ENCODE assay signal across 12 cellular contexts in the genomic region with DNA sequence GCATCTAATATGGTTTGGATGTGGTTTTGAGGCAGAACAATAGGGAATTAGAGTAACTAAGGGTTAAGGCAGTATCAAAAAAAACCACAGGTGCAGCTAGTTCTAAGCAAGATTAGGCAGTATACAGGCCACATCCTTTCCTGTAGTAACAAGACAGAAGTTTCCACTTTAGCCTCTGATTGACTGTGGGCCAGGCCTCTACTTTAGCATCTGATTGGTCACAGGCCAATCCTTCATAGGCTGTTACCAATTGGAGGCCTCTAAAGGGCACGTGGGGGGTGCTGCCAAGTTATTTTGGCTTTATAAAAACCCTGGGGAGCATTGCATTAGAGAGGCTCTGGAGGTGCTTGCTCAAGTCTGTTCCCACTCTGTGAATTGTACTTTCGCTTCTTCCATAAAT.
DNase-seq lines count a peak whose midpoint lies in the region; ATAC-seq and TF ChIP-seq lines count a peak whose summit lies in the region.
"Had no signal": no experiment of that assay in that cellular context is flagged by ENCODE, and none has a peak within 500 bp of the region (broad histone marks: within the 10 kb centered on the region; RNA-seq: fewer than 3 reads in every experiment).

No MANE protein-coding gene starts in this region.

- no peaks in the 10 kb centered on the region for H3K36me3 Mint-ChIP-seq in WTC11
- H3K36me3 Mint-ChIP-seq: naive B cell had no signal

- no peaks in the 10 kb centered on the region for H3K9me3 Mint-ChIP-seq in WTC11
- H3K9me3 Mint-ChIP-seq: endodermal cell, naive B cell had no signal

- DNase-seq in UCSD-AML1 (lab: John Stamatoyannopoulos, UW; ENCODE audit: unreplicated experiment) (peak; percentile 5), mucosa of gallbladder (ENCODE audit: low spot score) (no peak), WTC11 (ENCODE audit: low spot score) (no peak)
- DNase-seq: activated CD8-positive, alpha-beta memory T cell treated with anti-CD3 and anti-CD28 coated beads, Interleukin-2, amount 50 U/mL, for 48 hours; DMS79; endodermal cell; naive B cell; NCI-H1417 treated with DMSO at 0.1 percent for 48 hours had no signal

- H3K4me1 Mint-ChIP-seq in WTC11 = no peaks in the 10 kb centered on the region
- H3K4me1 Mint-ChIP-seq: endodermal cell, naive B cell had no signal

- POLR2A ChIA-PET in WTC11 (lab: Charles Lee) = no interaction called here

- ATAC-seq in GM18508 (IDR thresholded peaks at IDR 0.05; ENCODE audit: insufficient read depth, unreplicated experiment) (peak; percentile 72), GM21367 (IDR thresholded peaks at IDR 0.05; ENCODE audit: unreplicated experiment) (peak; percentile 60), HG02981 (IDR thresholded peaks at IDR 0.05; ENCODE audit: unreplicated experiment) (peak; percentile 73), WTC11 (no peak), HG02798 (IDR thresholded peaks at IDR 0.05; ENCODE audit: poor library complexity, unreplicated experiment) (no peak)

- no peak for TF ChIP-seq CTCF in WTC11 (IDR thresholded peaks at IDR 0.05)

- CTCF ChIA-PET in WTC11 (lab: Charles Lee) = no interaction called here

- H3K4me3 Mint-ChIP-seq in WTC11 = no peak overlapping the region
- H3K4me3 Mint-ChIP-seq: endodermal cell, naive B cell had no signal

- H3K27ac Mint-ChIP-seq in WTC11 = no peak overlapping the region
- H3K27ac Mint-ChIP-seq: endodermal cell, naive B cell had no signal

- H3K27me3 Mint-ChIP-seq in WTC11 (ENCODE audit: low read depth) = no peaks in the 10 kb centered on the region
- H3K27me3 Mint-ChIP-seq: naive B cell had no signal

TF ChIP-seq in WTC11, 78 proteins besides CTCF, POLR2A, EP300 and RAD21 (continues in another document):
- no peak for TF ChIP-seq CREB1 (CRISPR knock-in tag; IDR thresholded peaks at IDR 0.05)
- TF ChIP-seq, protein P1, sequence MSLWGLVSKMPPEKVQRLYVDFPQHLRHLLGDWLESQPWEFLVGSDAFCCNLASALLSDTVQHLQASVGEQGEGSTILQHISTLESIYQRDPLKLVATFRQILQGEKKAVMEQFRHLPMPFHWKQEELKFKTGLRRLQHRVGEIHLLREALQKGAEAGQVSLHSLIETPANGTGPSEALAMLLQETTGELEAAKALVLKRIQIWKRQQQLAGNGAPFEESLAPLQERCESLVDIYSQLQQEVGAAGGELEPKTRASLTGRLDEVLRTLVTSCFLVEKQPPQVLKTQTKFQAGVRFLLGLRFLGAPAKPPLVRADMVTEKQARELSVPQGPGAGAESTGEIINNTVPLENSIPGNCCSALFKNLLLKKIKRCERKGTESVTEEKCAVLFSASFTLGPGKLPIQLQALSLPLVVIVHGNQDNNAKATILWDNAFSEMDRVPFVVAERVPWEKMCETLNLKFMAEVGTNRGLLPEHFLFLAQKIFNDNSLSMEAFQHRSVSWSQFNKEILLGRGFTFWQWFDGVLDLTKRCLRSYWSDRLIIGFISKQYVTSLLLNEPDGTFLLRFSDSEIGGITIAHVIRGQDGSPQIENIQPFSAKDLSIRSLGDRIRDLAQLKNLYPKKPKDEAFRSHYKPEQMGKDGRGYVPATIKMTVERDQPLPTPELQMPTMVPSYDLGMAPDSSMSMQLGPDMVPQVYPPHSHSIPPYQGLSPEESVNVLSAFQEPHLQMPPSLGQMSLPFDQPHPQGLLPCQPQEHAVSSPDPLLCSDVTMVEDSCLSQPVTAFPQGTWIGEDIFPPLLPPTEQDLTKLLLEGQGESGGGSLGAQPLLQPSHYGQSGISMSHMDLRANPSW (CRISPR knock-in tag; conservative IDR thresholded peaks at IDR 0.05; ENCODE audit: low read depth) = no peak
- TF ChIP-seq SMAD3 (CRISPR knock-in tag; IDR thresholded peaks at IDR 0.05; ENCODE audit: borderline replicate concordance) = no peak
- TF ChIP-seq GABPB1 (CRISPR knock-in tag; IDR thresholded peaks at IDR 0.05) = no peak
- no peak for TF ChIP-seq NFE2L1 (CRISPR knock-in tag; IDR thresholded peaks at IDR 0.05)
- no peak for TF ChIP-seq ELF4 (CRISPR knock-in tag; IDR thresholded peaks at IDR 0.05; ENCODE audit: low read depth)
- TF ChIP-seq EMX1 (CRISPR knock-in tag; IDR thresholded peaks at IDR 0.05) = no peak
- TF ChIP-seq NFATC4 (CRISPR knock-in tag; IDR thresholded peaks at IDR 0.05) = no peak
- TF ChIP-seq, protein P2, sequence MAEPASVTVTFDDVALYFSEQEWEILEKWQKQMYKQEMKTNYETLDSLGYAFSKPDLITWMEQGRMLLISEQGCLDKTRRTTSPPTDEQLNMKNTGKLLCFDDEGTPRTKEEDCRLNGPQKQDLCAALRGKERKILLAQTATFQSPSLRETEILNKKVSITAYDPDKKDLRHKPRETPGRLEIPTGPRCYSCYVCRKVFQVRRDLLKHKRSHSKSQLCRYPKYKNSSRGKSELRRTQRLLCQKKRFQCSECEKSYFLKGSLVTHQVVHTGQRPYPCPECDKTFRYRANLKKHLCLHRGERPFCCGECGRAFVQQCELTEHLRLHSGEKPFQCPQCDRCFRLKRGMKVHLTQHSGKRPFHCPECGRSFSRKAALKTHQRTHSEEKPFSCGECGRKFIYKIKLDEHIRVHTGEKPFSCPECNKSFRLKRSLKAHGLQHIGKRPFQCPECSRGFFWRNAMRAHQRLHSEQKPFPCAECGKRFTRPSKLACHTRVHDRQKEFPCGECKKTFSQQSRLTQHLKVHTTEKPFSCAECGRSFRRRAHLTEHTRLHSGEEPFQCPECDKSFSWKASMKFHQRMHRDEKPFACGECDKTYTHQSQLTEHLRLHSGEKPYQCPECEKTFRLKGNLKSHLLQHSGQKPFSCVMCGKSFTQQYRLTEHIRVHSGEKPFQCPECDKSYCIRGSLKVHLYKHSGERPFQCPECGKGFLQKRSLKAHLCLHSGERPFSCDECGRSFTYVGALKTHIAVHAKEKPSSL (CRISPR knock-in tag; conservative IDR thresholded peaks at IDR 0.05) = no peak
- TF ChIP-seq ZNF317 (CRISPR knock-in tag; IDR thresholded peaks at IDR 0.05; ENCODE audit: borderline replicate concordance, low read depth) = no peak
- no peak for TF ChIP-seq RORB (CRISPR knock-in tag; IDR thresholded peaks at IDR 0.05)
- TF ChIP-seq, protein P3, sequence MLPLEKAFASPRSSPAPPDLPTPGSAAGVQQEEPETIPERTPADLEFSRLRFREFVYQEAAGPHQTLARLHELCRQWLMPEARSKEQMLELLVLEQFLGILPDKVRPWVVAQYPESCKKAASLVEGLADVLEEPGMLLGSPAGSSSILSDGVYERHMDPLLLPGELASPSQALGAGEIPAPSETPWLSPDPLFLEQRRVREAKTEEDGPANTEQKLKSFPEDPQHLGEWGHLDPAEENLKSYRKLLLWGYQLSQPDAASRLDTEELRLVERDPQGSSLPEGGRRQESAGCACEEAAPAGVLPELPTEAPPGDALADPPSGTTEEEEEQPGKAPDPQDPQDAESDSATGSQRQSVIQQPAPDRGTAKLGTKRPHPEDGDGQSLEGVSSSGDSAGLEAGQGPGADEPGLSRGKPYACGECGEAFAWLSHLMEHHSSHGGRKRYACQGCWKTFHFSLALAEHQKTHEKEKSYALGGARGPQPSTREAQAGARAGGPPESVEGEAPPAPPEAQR (CRISPR knock-in tag; IDR thresholded peaks at IDR 0.05) = no peak
- no peak for TF ChIP-seq ESRRA (CRISPR knock-in tag; IDR thresholded peaks at IDR 0.05; ENCODE audit: borderline replicate concordance)
- no peak for TF ChIP-seq ARID4B (CRISPR knock-in tag; IDR thresholded peaks at IDR 0.05; ENCODE audit: borderline replicate concordance)
- no peak for TF ChIP-seq JUN (CRISPR knock-in tag; IDR thresholded peaks at IDR 0.05)
- TF ChIP-seq ZBTB21 (CRISPR knock-in tag; IDR thresholded peaks at IDR 0.05; ENCODE audit: borderline replicate concordance) = no peak

Comparison
In these comparisons a context has a peak if more than half of its experiments do, and no peak if none do; other contexts are left out.
1. ATAC-seq: peak in GM18508 (single experiment), GM21367 (single experiment) and HG02981 (single experiment); none in WTC11 (single experiment) and HG02798 (single experiment).